ENCODE assay signal across 10 cellular contexts in the genomic region with DNA sequence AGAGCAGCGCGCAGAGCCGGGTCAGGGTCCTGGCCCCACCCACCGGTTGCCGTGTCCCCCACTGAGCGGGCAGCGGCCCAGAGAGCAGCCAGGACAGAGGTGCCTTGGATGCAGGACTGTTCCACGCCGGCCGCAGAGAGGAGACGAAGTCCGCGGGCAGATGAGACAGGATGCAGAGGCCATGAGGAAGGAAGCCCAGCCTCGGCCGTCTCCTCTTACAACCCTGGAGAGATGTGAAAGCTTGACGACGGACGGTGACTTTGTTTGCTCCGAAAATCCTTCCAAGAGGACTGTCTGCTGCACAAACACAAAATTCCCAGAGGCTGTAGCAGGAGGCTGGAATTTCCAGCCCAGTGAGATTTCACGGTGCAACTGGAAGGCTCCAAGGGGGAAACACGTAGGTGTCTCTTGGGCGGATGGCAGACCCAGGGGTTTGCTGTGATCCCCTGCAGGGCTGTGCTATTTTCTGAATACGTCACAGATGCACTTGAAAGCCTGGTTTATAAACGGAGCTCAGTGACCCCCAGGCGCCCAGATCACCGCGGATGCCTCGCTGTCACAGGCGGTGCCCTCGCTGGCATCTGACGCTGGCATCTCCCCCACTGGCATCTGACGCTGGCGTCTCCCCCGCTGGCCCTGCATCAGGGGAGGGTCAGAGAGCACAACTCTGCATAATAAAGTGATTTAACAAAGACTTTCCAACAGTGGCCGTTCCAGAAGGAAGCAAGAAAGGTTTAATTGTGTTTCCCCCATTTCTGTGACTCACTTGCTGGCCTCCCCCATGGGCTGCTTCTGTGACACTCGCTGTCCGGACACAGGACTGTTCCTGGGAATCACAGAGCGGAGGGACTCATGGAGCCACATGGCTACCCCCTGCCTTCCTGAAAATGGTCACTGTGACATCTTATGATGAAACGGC.
DNase-seq lines count a peak whose midpoint lies in the region; ATAC-seq and TF ChIP-seq lines count a peak whose summit lies in the region.
"Had no signal": no experiment of that assay in that cellular context is flagged by ENCODE, and none has a peak within 500 bp of the region (broad histone marks: within the 10 kb centered on the region; RNA-seq: fewer than 3 reads in every experiment).

No MANE protein-coding gene starts in this region.

- CTCF ChIA-PET in HCT116 (lab: Charles Lee): no interaction called here

- H3K9ac ChIP-seq in HCT116 (ENCODE audit: low read length): no peak overlapping the region

- no peak overlapping the region for H2AFZ ChIP-seq in HCT116 (ENCODE audit: low read depth, low read length, poor library complexity, severe bottlenecking)

- H3K9me2 ChIP-seq in HCT116 (ENCODE audit: insufficient read depth): no peaks in the 10 kb centered on the region

- H3K4me2 ChIP-seq in HCT116 (ENCODE audit: low read length): peak overlapping the region; percentile 65; the same call in 1 of the 2 replicates

- H3K36me3 ChIP-seq in HCT116 (ENCODE audit: control insufficient read depth in 1 of 2, insufficient read depth in 2 of 2, low read length in 2 of 2) (no peaks in the 10 kb centered on the region), left ventricle myocardium inferior (no peaks in the 10 kb centered on the region)

- no peaks in the 10 kb centered on the region for H4K20me1 ChIP-seq in HCT116 (ENCODE audit: insufficient read depth)

- POLR2A ChIA-PET in HCT116 (lab: Charles Lee): no interaction called here

- no peak for TF ChIP-seq CTCF in HCT116 (IDR thresholded peaks at IDR 0.05 in 2 of 3, conservative IDR thresholded peaks at IDR 0.05 in 1 of 3; ENCODE audit: borderline replicate concordance in 1 of 3, insufficient read depth in 1 of 3, low read depth in 2 of 3, low read length in 2 of 3)
- no peak for TF ChIP-seq CTCF in left ventricle myocardium inferior (IDR thresholded peaks at IDR 0.05; ENCODE audit: borderline replicate concordance)

- no peak for TF ChIP-seq RAD21 in HCT116 (IDR thresholded peaks at IDR 0.05; ENCODE audit: low read depth)

- H3K9me3 ChIP-seq in HCT116 (ENCODE audit: control insufficient read depth in 1 of 2, insufficient read depth in 1 of 2, low read depth in 1 of 2, low read length in 2 of 2): no peaks in the 10 kb centered on the region; a peak in 1 of 4 replicates
- no peaks in the 10 kb centered on the region for H3K9me3 ChIP-seq in left ventricle myocardium inferior (replicated peaks)

- H3K4me1 ChIP-seq in HCT116 (ENCODE audit: control insufficient read depth in 1 of 2, insufficient read depth in 2 of 2, low read length in 2 of 2): peaks cover 7 to 26% of the 10 kb centered on the region in 2 experiments; a peak in 3 of 4 replicates
- peaks cover 46% of the 10 kb centered on the region for H3K4me1 ChIP-seq in left ventricle myocardium inferior

- H3K27ac ChIP-seq in HCT116 (ENCODE audit: low read depth, low read length): no peak overlapping the region
- H3K27ac ChIP-seq in left ventricle myocardium inferior (replicated peaks): peak overlapping the region; percentile 56

- BruUV-seq in HCT116 (replicated peaks; lab: Mats Ljungman, UMichigan): no TSS peak

- peak; percentile 22; the same call in 1 of the 2 replicates for ATAC-seq in HCT116
- ATAC-seq in sciatic nerve: peak; percentile 76
- no peak for ATAC-seq in HG03457 (IDR thresholded peaks at IDR 0.05; ENCODE audit: unreplicated experiment)
- no peak for ATAC-seq in GM18498 (IDR thresholded peaks at IDR 0.05; ENCODE audit: unreplicated experiment)
- ATAC-seq: activated naive CD4-positive, alpha-beta T cell treated with anti-CD3 and anti-CD28 coated beads, Interleukin-2, amount 50 U/mL, for 72 hours had no signal

- H3K27me3 ChIP-seq in HCT116 (ENCODE audit: insufficient read depth, low read length) (no peaks in the 10 kb centered on the region), left ventricle myocardium inferior (ENCODE audit: low read depth) (no peaks in the 10 kb centered on the region)

- TF ChIP-seq POLR2A in HCT116 (IDR thresholded peaks at IDR 0.05; ENCODE audit: borderline replicate concordance, extremely low read depth, insufficient read depth, insufficient read length): no peak

- intact Hi-C loops in HCT116 (cut with micrococcal nuclease) (no loop called here), left ventricle myocardium inferior (cut with micrococcal nuclease) (no loop called here), sciatic nerve (cut with DNase I) (no loop called here)

- RAD21 ChIA-PET in HCT116 (lab: Charles Lee; ENCODE audit: low non-redundant PET in 1 of 2, low total read pairs in 2 of 2, uncharacterized antibody in 2 of 2, unreplicated experiment in 2 of 2): no interaction called here

- DNase-seq in HCT116 (ENCODE audit: low read depth, low spot score): no peak
- peak in 53 of 58 donors; percentile 34 to 96 (median 75) for DNase-seq in anterior cingulate cortex (lab: John Stamatoyannopoulos, UW)
- peak; percentile 54 for DNase-seq in left ventricle myocardium inferior
- no peak for DNase-seq in sciatic nerve (ENCODE audit: low spot score)
- no peak for DNase-seq in KG1 (lab: John Stamatoyannopoulos, UW)
- no peak for DNase-seq in central memory CD4-positive, alpha-beta T cell
- DNase-seq: NCI-H2081 had no signal

- H3K4me3 ChIP-seq in HCT116 (replicated peaks in 1 of 2; ENCODE audit: low read depth in 1 of 2, low read length in 2 of 2) (no peak overlapping the region), left ventricle myocardium inferior (peak overlapping the region; percentile 0)

- peaks cover 4% of the 10 kb centered on the region; the same call in 1 of the 2 replicates for H3K79me2 ChIP-seq in HCT116 (ENCODE audit: insufficient read depth, low read length)

TF ChIP-seq in HCT116, 20 proteins besides CTCF, POLR2A, EP300 and RAD21 (continues in another document):
- TF ChIP-seq CEBPB (IDR thresholded peaks at IDR 0.05; ENCODE audit: low read depth) (no peak), TCF7L2 (IDR thresholded peaks at IDR 0.05; ENCODE audit: borderline replicate concordance, extremely low read depth, insufficient read depth, insufficient read length) (no peak), ELF1 (IDR thresholded peaks at IDR 0.05; ENCODE audit: borderline replicate concordance, low read depth) (no peak), ZNF274 (IDR thresholded peaks at IDR 0.05; ENCODE audit: low read depth, low read length) (no peak), SP1 (IDR thresholded peaks at IDR 0.05; ENCODE audit: low read depth) (no peak), SRF (IDR thresholded peaks at IDR 0.05; ENCODE audit: low read depth) (no peak), YY1 (IDR thresholded peaks at IDR 0.05; ENCODE audit: extremely low read depth, insufficient replicate concordance, low read depth, low read length) (no peak), EZH2phosphoT487 (IDR thresholded peaks at IDR 0.05; ENCODE audit: borderline replicate concordance) (no peak), EGR1 (IDR thresholded peaks at IDR 0.05; ENCODE audit: low read depth) (no peak), EZH2 (IDR thresholded peaks at IDR 0.05) (no peak), CBX3 (IDR thresholded peaks at IDR 0.05; ENCODE audit: low read depth) (no peak), ZFX (IDR thresholded peaks at IDR 0.05) (no peak)
- TF ChIP-seq, protein P1, sequence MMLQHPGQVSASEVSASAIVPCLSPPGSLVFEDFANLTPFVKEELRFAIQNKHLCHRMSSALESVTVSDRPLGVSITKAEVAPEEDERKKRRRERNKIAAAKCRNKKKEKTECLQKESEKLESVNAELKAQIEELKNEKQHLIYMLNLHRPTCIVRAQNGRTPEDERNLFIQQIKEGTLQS (IDR thresholded peaks at IDR 0.05): no peak
- TF ChIP-seq, protein P2, sequence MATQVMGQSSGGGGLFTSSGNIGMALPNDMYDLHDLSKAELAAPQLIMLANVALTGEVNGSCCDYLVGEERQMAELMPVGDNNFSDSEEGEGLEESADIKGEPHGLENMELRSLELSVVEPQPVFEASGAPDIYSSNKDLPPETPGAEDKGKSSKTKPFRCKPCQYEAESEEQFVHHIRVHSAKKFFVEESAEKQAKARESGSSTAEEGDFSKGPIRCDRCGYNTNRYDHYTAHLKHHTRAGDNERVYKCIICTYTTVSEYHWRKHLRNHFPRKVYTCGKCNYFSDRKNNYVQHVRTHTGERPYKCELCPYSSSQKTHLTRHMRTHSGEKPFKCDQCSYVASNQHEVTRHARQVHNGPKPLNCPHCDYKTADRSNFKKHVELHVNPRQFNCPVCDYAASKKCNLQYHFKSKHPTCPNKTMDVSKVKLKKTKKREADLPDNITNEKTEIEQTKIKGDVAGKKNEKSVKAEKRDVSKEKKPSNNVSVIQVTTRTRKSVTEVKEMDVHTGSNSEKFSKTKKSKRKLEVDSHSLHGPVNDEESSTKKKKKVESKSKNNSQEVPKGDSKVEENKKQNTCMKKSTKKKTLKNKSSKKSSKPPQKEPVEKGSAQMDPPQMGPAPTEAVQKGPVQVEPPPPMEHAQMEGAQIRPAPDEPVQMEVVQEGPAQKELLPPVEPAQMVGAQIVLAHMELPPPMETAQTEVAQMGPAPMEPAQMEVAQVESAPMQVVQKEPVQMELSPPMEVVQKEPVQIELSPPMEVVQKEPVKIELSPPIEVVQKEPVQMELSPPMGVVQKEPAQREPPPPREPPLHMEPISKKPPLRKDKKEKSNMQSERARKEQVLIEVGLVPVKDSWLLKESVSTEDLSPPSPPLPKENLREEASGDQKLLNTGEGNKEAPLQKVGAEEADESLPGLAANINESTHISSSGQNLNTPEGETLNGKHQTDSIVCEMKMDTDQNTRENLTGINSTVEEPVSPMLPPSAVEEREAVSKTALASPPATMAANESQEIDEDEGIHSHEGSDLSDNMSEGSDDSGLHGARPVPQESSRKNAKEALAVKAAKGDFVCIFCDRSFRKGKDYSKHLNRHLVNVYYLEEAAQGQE (IDR thresholded peaks at IDR 0.05; ENCODE audit: low read depth): no peak
- TF ChIP-seq, protein P3, sequence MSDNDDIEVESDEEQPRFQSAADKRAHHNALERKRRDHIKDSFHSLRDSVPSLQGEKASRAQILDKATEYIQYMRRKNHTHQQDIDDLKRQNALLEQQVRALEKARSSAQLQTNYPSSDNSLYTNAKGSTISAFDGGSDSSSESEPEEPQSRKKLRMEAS (IDR thresholded peaks at IDR 0.05): no peak

Comparison
In these comparisons a context has a peak if more than half of its experiments do, and no peak if none do; other contexts are left out.
1. ATAC-seq: peak in HCT116 (single experiment) and sciatic nerve (single experiment); none in HG03457 (single experiment) and GM18498 (single experiment).
2. DNase-seq: peak in anterior cingulate cortex (53 of 58) and left ventricle myocardium inferior (single experiment); none in HCT116 (single experiment), sciatic nerve (single experiment), KG1 (single experiment) and central memory CD4-positive, alpha-beta T cell (single experiment).